In genomic region chr11:130606781-130607511, GRCh38 we compare ENCODE assay signal across 13 cellular contexts.
DNase-seq lines count a peak whose midpoint lies in the region; ATAC-seq, FAIRE-seq and TF ChIP-seq lines count a peak whose summit lies in the region.
"Had no signal": no experiment of that assay in that cellular context is flagged by ENCODE, and none has a peak within 500 bp of the region (broad histone marks: within the 10 kb centered on the region; RNA-seq: fewer than 3 reads in every experiment).

No MANE protein-coding gene starts in this region.

- intact Hi-C loops in thyroid gland (cut with DNase I): no loop called here
- intact Hi-C loops in left colon (cut with DNase I, micrococcal nuclease): no loop called here

- DNase-seq in MG63 (peak; percentile 63), mesothelial cell of epicardium (ENCODE audit: low spot score in 2 of 2, unreplicated experiment in 2 of 2) (peak; percentile 45 to 72), thyroid gland (peak; percentile 45 to 64), superior temporal gyrus (ENCODE audit: extremely low spot score) (no peak), left colon (no peak), NCI-H2107 (lab: John Stamatoyannopoulos, UW) (no peak)
- DNase-seq: activated naive CD8-positive, alpha-beta T cell treated with anti-CD3 and anti-CD28 coated beads for 36 hours; effector memory CD8-positive, alpha-beta T cell; NCI-H2029 treated with DMSO at 0.1 percent for 48 hours; stimulated activated CD4-positive, alpha-beta T cell treated with anti-CD3 and anti-CD28 coated beads, Interleukin-12 subunit alpha, Interleukin-12 subunit beta, amount 100 ng/mL, for 4 hours had no signal

- no peak for TF ChIP-seq CTCF in mesothelial cell of epicardium (IDR thresholded peaks at IDR 0.05; ENCODE audit: unreplicated experiment)
- no peak for TF ChIP-seq CTCF in thyroid gland (IDR thresholded peaks at IDR 0.05)

- ATAC-seq in GM21576 (IDR thresholded peaks at IDR 0.05; ENCODE audit: unreplicated experiment) (no peak), left colon (no peak)
- ATAC-seq: effector memory CD8-positive, alpha-beta T cell had no signal

- no peaks in the 10 kb centered on the region for H3K9me3 Mint-ChIP-seq in mesothelial cell of epicardium
- H3K9me3 Mint-ChIP-seq: activated naive CD8-positive, alpha-beta T cell treated with anti-CD3 and anti-CD28 coated beads for 36 hours; effector memory CD8-positive, alpha-beta T cell; IgD-negative memory B cell had no signal

- no peaks in the 10 kb centered on the region for H3K36me3 Mint-ChIP-seq in mesothelial cell of epicardium
- H3K36me3 Mint-ChIP-seq: activated naive CD8-positive, alpha-beta T cell treated with anti-CD3 and anti-CD28 coated beads for 36 hours; IgD-negative memory B cell had no signal

- H3K27ac Mint-ChIP-seq in mesothelial cell of epicardium: peak overlapping the region; percentile 30
- H3K27ac Mint-ChIP-seq: activated naive CD8-positive, alpha-beta T cell treated with anti-CD3 and anti-CD28 coated beads for 36 hours; effector memory CD8-positive, alpha-beta T cell; IgD-negative memory B cell had no signal

- peaks cover 27% of the 10 kb centered on the region for H3K4me1 Mint-ChIP-seq in mesothelial cell of epicardium
- H3K4me1 Mint-ChIP-seq: activated naive CD8-positive, alpha-beta T cell treated with anti-CD3 and anti-CD28 coated beads for 36 hours; IgD-negative memory B cell had no signal

- no peak overlapping the region for H3K4me3 Mint-ChIP-seq in mesothelial cell of epicardium
- H3K4me3 Mint-ChIP-seq: activated naive CD8-positive, alpha-beta T cell treated with anti-CD3 and anti-CD28 coated beads for 36 hours; effector memory CD8-positive, alpha-beta T cell; IgD-negative memory B cell had no signal

- no peak for TF ChIP-seq POLR2A in thyroid gland (IDR thresholded peaks at IDR 0.05)

- H3K4me3 ChIP-seq in MG63 (no peak overlapping the region), thyroid gland (replicated peaks in 1 of 3) (no peak overlapping the region)

- H3K27me3 ChIP-seq in MG63: no peaks in the 10 kb centered on the region
- no peaks in the 10 kb centered on the region for H3K27me3 ChIP-seq in thyroid gland

- peaks cover 35% of the 10 kb centered on the region for H3K27me3 Mint-ChIP-seq in mesothelial cell of epicardium (ENCODE audit: low read depth)

- WGBS in thyroid gland, 2 donors: 26 to 32% methylated on average over 8 to 10 of the region's 10 CpGs

- H3K36me3 ChIP-seq in MG63: no peaks in the 10 kb centered on the region
- no peaks in the 10 kb centered on the region for H3K36me3 ChIP-seq in thyroid gland

- H3K9me3 ChIP-seq in MG63 (no peaks in the 10 kb centered on the region), thyroid gland (no peaks in the 10 kb centered on the region)

- H3K4me1 ChIP-seq in thyroid gland: peaks cover 11 to 31% of the 10 kb centered on the region in 2 donors

- H3K27ac ChIP-seq in thyroid gland: peak overlapping the region in 2 of 3 donors; percentile 48 to 53

- FAIRE-seq in endometrium (lab: Jason Lieb, UNC): peak; percentile 58

Comparison
In these comparisons a context has a peak if more than half of its experiments do, and no peak if none do; other contexts are left out.
1. DNase-seq: peak in MG63 (single experiment), mesothelial cell of epicardium (2 of 2) and thyroid gland (2 of 2); none in superior temporal gyrus (single experiment), left colon (0 of 2) and NCI-H2107 (single experiment).